ENCODE assay signal across 7 cellular contexts in genomic region chr13:105031306-105031705, GRCh38.
"Had no signal": no experiment of that assay in that cellular context is flagged by ENCODE, and none has a peak within 500 bp of the region (broad histone marks: within the 10 kb centered on the region; RNA-seq: fewer than 3 reads in every experiment).

No MANE protein-coding gene starts in this region.

- H3K36me3 ChIP-seq: HAP-1 had no signal

- H3K4me3 ChIP-seq: GM23338, HAP-1 had no signal

- H2AFZ ChIP-seq: GM23338 had no signal

- H3K4me1 ChIP-seq: HAP-1 had no signal

- DNase-seq: H7, KBM-7 had no signal

- H3K9me3 ChIP-seq: HAP-1 had no signal

- ATAC-seq: GM23338, HCT116, HepG2 had no signal

- H3K27ac ChIP-seq: HL-60 had no signal
